In the genomic region with DNA sequence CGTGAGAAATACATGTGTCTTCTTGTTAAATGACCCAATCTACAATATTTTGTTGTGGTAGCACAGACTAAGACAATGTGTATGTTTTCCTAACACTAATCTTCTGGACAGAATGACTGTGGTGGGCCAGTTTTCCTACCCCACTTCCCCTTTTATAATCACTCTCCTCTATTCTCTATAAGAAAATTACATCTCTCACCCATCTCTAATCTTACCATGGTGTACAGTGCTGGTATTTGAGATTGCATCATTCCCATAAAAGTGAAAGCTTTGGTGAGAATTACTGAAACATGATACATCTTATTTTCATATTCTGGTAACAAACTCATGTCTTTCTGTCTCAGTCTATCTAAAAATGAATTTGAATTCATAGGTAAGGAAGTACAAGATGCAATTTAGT, we compare ENCODE assay signal across 17 cellular contexts. TPM values are rescaled to one million over a fixed set of nuclear protein-coding genes. Genes with fewer than 3 reads are reported as not detected.
"Had no signal": no experiment of that assay in that cellular context is flagged by ENCODE, and none has a peak within 500 bp of the region (broad histone marks: within the 10 kb centered on the region; RNA-seq: fewer than 3 reads in every experiment).

No MANE protein-coding gene starts in this region.

- H3K4me3 ChIP-seq: lung, right atrium auricular region, smooth muscle cell had no signal

- H3K27ac ChIP-seq: neutrophil, right atrium auricular region had no signal

- ATAC-seq: activated CD8-positive, alpha-beta T cell treated with anti-CD3 and anti-CD28 coated beads for 36 hours; activated naive CD8-positive, alpha-beta T cell treated with anti-CD3 and anti-CD28 coated beads, Interleukin-2, amount 50 U/mL, for 24 hours; left cardiac atrium; naive thymus-derived CD4-positive, alpha-beta T cell; stimulated activated memory B cell treated with anti-CD40 and anti-IgM and Interleukin-4, amounts not matched to agents 10 μg/mL and 1 μg/mL and 100 μg/mL, for 72 hours had no signal

- DNase-seq: activated CD4-positive, alpha-beta T cell treated with anti-CD3 and anti-CD28 coated beads for 1 hour; activated CD8-positive, alpha-beta memory T cell treated with anti-CD3 and anti-CD28 coated beads, Interleukin-2, amount 50 U/mL, for 4 hours; activated CD8-positive, alpha-beta T cell treated with anti-CD3 and anti-CD28 coated beads for 36 hours; activated naive CD8-positive, alpha-beta T cell treated with anti-CD3 and anti-CD28 coated beads, Interleukin-2, amount 50 U/mL, for 24 hours; central memory CD4-positive, alpha-beta T cell; cortex of kidney; effector memory CD4-positive, alpha-beta T cell; glutamatergic neuron; left cardiac atrium; midbrain; naive thymus-derived CD4-positive, alpha-beta T cell; T-helper 9 cell had no signal

- H3K36me3 ChIP-seq: neutrophil, right atrium auricular region had no signal

- H3K4me1 ChIP-seq: right atrium auricular region had no signal

- H3K27me3 ChIP-seq: neutrophil, right atrium auricular region had no signal

- H3K9me3 ChIP-seq: neutrophil, right atrium auricular region had no signal

RNA-seq across cellular contexts. Expression of a gene that starts 40.5 kb away (rescaled TPM):
- total RNA-seq: activated CD8-positive, alpha-beta T cell treated with anti-CD3 and anti-CD28 coated beads for 36 hours had no signal
- polyA plus RNA-seq: naive thymus-derived CD4-positive, alpha-beta T cell; smooth muscle cell had no signal
